Comparison of ENCODE assay signal across 13 cellular contexts in genomic region chr3:152213086-152213674, GRCh38. TPM values are rescaled to one million over a fixed set of nuclear protein-coding genes. Genes with fewer than 3 reads are reported as not detected.
A peak's percentile ranks its signal among the peaks of the same experiment; 100 is the strongest.
DNase-seq lines count a peak whose midpoint lies in the region; ATAC-seq, FAIRE-seq and TF ChIP-seq lines count a peak whose summit lies in the region.
"Had no signal": no experiment of that assay in that cellular context is flagged by ENCODE, and none has a peak within 500 bp of the region (broad histone marks: within the 10 kb centered on the region; RNA-seq: fewer than 3 reads in every experiment).

No MANE protein-coding gene starts in this region.

- CTCF ChIA-PET in T-cell (lab: Charles Lee): interaction anchor here (0.6 to 1.4 kb wide), 6 partner anchors 8 to 229 kb away, joined by 3 to 6 read pairs (median 4); no protein-coding TSS in a partner anchor

- peak overlapping the region; percentile 57 for H3K27ac Mint-ChIP-seq in activated naive CD4-positive, alpha-beta T cell treated with anti-CD3 and anti-CD28 coated beads, Interleukin-2, amount 50 U/mL, for 24 hours
- H3K27ac Mint-ChIP-seq in T-cell (peak overlapping the region; percentile 46 to 67), memory B cell (peak overlapping the region; percentile 11)
- H3K27ac Mint-ChIP-seq: activated naive CD8-positive, alpha-beta T cell treated with anti-CD3 and anti-CD28 coated beads, Interleukin-2, amount 10 ng/mL, durations not matched to agents 7 days and 5 days had no signal

- no peak for TF ChIP-seq CTCF in transverse colon (IDR thresholded peaks at IDR 0.05)

- intact Hi-C loops in transverse colon (cut with DNase I; ENCODE audit: low total_unique reads): no loop called here

- no peak for TF ChIP-seq POLR2A in transverse colon (IDR thresholded peaks at IDR 0.05)

- no peak for FAIRE-seq in GM19239 (lab: Jason Lieb, UNC)

- H3K4me1 Mint-ChIP-seq in activated naive CD4-positive, alpha-beta T cell treated with anti-CD3 and anti-CD28 coated beads, Interleukin-2, amount 50 U/mL, for 24 hours: peaks cover 78% of the 10 kb centered on the region
- H3K4me1 Mint-ChIP-seq in T-cell: peaks cover 65 to 70% (median 69%) of the 10 kb centered on the region in 3 donors
- H3K4me1 Mint-ChIP-seq in memory B cell: peaks cover 12% of the 10 kb centered on the region

- no peak for TF ChIP-seq EP300 in transverse colon (IDR thresholded peaks at IDR 0.05; ENCODE audit: low read depth)

- DNase-seq in activated naive CD4-positive, alpha-beta T cell treated with anti-CD3 and anti-CD28 coated beads, Interleukin-2, amount 50 U/mL, for 16 hours: no peak
- DNase-seq in T-cell (no peak), memory B cell (ENCODE audit: low spot score in 2 of 2) (no peak), transverse colon (no peak), GM19239 (ENCODE audit: insufficient read length, low spot score) (no peak), germinal center (ENCODE audit: low spot score) (no peak)
- no peak for DNase-seq in central memory CD4-positive, alpha-beta T cell
- DNase-seq: activated CD4-positive, alpha-beta T cell treated with anti-CD3 and anti-CD28 coated beads, Interleukin-2, amount 50 U/mL, for 48 hours; activated naive CD8-positive, alpha-beta T cell treated with anti-CD3 and anti-CD28 coated beads, Interleukin-2, amount 10 ng/mL, durations not matched to agents 7 days and 5 days; NCI-H2171; PC-9; stimulated activated CD8-positive, alpha-beta memory T cell treated with anti-CD3 and anti-CD28 coated beads, Interleukin-4, amount 100 ng/mL, for 48 hours had no signal

- no peak overlapping the region for H3K4me3 Mint-ChIP-seq in activated naive CD4-positive, alpha-beta T cell treated with anti-CD3 and anti-CD28 coated beads, Interleukin-2, amount 50 U/mL, for 24 hours
- peak overlapping the region in 1 of 3 donors; percentile 15 for H3K4me3 Mint-ChIP-seq in T-cell
- H3K4me3 Mint-ChIP-seq in memory B cell: no peak overlapping the region
- H3K4me3 Mint-ChIP-seq: activated naive CD8-positive, alpha-beta T cell treated with anti-CD3 and anti-CD28 coated beads, Interleukin-2, amount 10 ng/mL, durations not matched to agents 7 days and 5 days had no signal

- POLR2A ChIA-PET in T-cell (lab: Charles Lee): interaction anchor here (0.6 to 1.2 kb wide), 7 partner anchors 9 to 107 kb away, joined by 3 to 5 read pairs (median 3); no protein-coding TSS in a partner anchor

- H3K4me3 ChIP-seq in transverse colon: no peak overlapping the region
- H3K4me3 ChIP-seq: PC-9 had no signal

- no peaks in the 10 kb centered on the region for H3K36me3 ChIP-seq in transverse colon

- no peaks in the 10 kb centered on the region for H3K9me3 ChIP-seq in transverse colon

- in situ Hi-C loops in transverse colon (cut with MboI; ENCODE audit: low pct_ligation_motif_present in 1 of 4, low pct_unique_long_range_greater_than_20kb in 1 of 4, low sequenced_read_pairs in 3 of 4): no loop called here

- H3K27me3 Mint-ChIP-seq in activated naive CD4-positive, alpha-beta T cell treated with anti-CD3 and anti-CD28 coated beads, Interleukin-2, amount 50 U/mL, for 24 hours: no peaks in the 10 kb centered on the region
- no peaks in the 10 kb centered on the region for H3K27me3 Mint-ChIP-seq in T-cell
- no peaks in the 10 kb centered on the region for H3K27me3 Mint-ChIP-seq in memory B cell
- H3K27me3 Mint-ChIP-seq: activated naive CD8-positive, alpha-beta T cell treated with anti-CD3 and anti-CD28 coated beads, Interleukin-2, amount 10 ng/mL, durations not matched to agents 7 days and 5 days had no signal

- no peak for ATAC-seq in T-cell (replicated peaks in 1 of 4)
- no peak for ATAC-seq in memory B cell (ENCODE audit: low read depth)

- no peaks in the 10 kb centered on the region for H3K9me3 Mint-ChIP-seq in activated naive CD4-positive, alpha-beta T cell treated with anti-CD3 and anti-CD28 coated beads, Interleukin-2, amount 50 U/mL, for 24 hours
- no peaks in the 10 kb centered on the region for H3K9me3 Mint-ChIP-seq in T-cell
- peaks cover 6% of the 10 kb centered on the region for H3K9me3 Mint-ChIP-seq in memory B cell

- H3K4me1 ChIP-seq in transverse colon: peaks cover 0 to 28% (median 20%) of the 10 kb centered on the region in 4 donors

- H3K27ac ChIP-seq in transverse colon: peak overlapping the region in 3 of 4 donors; percentile 16 to 48 (median 45)
- H3K27ac ChIP-seq: PC-9 had no signal

- H3K36me3 Mint-ChIP-seq in activated naive CD4-positive, alpha-beta T cell treated with anti-CD3 and anti-CD28 coated beads, Interleukin-2, amount 50 U/mL, for 24 hours: peaks cover 1% of the 10 kb centered on the region
- no peaks in the 10 kb centered on the region for H3K36me3 Mint-ChIP-seq in T-cell
- peaks cover 6% of the 10 kb centered on the region for H3K36me3 Mint-ChIP-seq in memory B cell

- H3K27me3 ChIP-seq in transverse colon: no peaks in the 10 kb centered on the region

RNA-seq across cellular contexts. Expression of gene MBNL1, which starts 55.5 kb away (rescaled TPM):
- 100 to 1,000 TPM; 408 to 705 (median 423) TPM for total RNA-seq in T-cell
- total RNA-seq in transverse colon: 100 to 1,000 TPM; 232 to 658 (median 509) TPM
